In the genomic region with DNA sequence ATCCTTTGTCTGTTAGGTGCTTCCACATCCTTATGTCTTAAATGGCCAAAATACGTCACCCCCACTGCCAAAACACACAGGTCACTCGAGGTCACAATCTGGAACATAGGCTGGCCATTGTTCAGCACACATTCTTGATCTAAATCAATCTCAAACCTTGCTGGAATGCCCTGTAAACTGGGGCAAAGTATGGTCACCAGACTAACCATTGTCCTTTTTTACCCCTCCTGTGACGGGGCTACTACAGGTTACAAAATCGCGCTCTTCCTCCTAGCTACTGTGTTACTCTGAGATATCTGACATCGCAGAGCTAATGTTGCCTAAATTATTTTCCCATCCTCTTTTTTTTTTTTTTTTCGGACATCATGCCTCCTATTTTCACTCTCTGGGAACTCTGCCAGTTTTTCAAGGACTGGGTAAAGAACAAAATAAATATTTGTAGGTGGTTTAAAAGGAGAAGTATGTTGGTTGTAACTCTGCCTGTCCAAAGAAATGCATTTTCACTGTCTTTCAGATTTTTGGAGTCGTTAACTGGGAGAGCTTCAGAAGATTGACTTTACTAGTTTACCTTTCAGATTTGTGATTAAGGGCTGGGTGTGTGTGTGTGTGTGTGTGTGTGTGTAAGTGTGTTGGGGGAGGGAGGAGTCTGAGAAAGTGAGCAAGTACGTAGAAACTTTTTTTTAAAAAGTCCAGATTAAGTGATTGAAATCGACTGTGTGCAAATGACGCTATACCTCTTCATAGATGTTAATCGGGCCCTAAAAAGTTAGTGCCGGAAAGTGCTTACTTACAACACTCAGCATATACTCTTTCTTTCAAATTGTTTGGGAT, we compare ENCODE assay signal across 8 cellular contexts. TPM values are rescaled to one million over a fixed set of nuclear protein-coding genes. Genes with fewer than 3 reads are reported as not detected.
A peak's percentile ranks its signal among the peaks of the same experiment; 100 is the strongest.
DNase-seq lines count a peak whose midpoint lies in the region; ATAC-seq and TF ChIP-seq lines count a peak whose summit lies in the region.

No MANE protein-coding gene starts in this region.

- H3K27ac ChIP-seq in cardiac muscle cell = peak overlapping the region; percentile 97

- H3K9me3 Mint-ChIP-seq in activated naive CD4-positive, alpha-beta T cell treated with anti-CD3 and anti-CD28 coated beads, Interleukin-2, amount 10 ng/mL, durations not matched to agents 7 days and 5 days = no peaks in the 10 kb centered on the region

- peaks cover 36% of the 10 kb centered on the region for H3K4me1 ChIP-seq in cardiac muscle cell (ENCODE audit: low read depth)

- in situ Hi-C loops in SK-MEL-5 (cut with HindIII; ENCODE audit: low pct_unique_long_range_greater_than_20kb, low sequenced_read_pairs) = no loop called here

- peaks cover 12% of the 10 kb centered on the region for H3K4me1 Mint-ChIP-seq in activated naive CD4-positive, alpha-beta T cell treated with anti-CD3 and anti-CD28 coated beads, Interleukin-2, amount 10 ng/mL, durations not matched to agents 7 days and 5 days

- H3K4me3 ChIP-seq in cardiac muscle cell = peak overlapping the region; percentile 36

- TF ChIP-seq CTCF in cardiac muscle cell (IDR thresholded peaks at IDR 0.05; ENCODE audit: low read depth, low read length) = no peak

- CTCF ChIA-PET in activated naive CD4-positive, alpha-beta T cell treated with anti-CD3 and anti-CD28 coated beads, Interleukin-2, amount 10 ng/mL, durations not matched to agents 7 days and 5 days (lab: Charles Lee) = interaction anchor here (0.6 kb wide), 1 partner anchor 930 kb away, joined by 3 read pairs; no protein-coding TSS in a partner anchor

- peaks cover 40% of the 10 kb centered on the region for H3K27me3 Mint-ChIP-seq in activated naive CD4-positive, alpha-beta T cell treated with anti-CD3 and anti-CD28 coated beads, Interleukin-2, amount 10 ng/mL, durations not matched to agents 7 days and 5 days

- no peaks in the 10 kb centered on the region for H3K9me3 ChIP-seq in cardiac muscle cell (ENCODE audit: low read depth)

- no peaks in the 10 kb centered on the region for H3K27me3 ChIP-seq in cardiac muscle cell

- DNase-seq in H4 (ENCODE audit: low spot score) (peak; percentile 18), SK-MEL-5 (ENCODE audit: low read depth, low spot score) (peak; percentile 85), cardiac muscle cell (ENCODE audit: low read depth in 1 of 2, low spot score in 1 of 2) (peak; percentile 19 to 65), renal cortical epithelial cell (ENCODE audit: low read depth) (peak; percentile 39), NCI-H524 (lab: John Stamatoyannopoulos, UW) (no peak), T1000 (lab: John Stamatoyannopoulos, UW) (no peak)
- no peak for DNase-seq in activated naive CD4-positive, alpha-beta T cell treated with anti-CD3 and anti-CD28 coated beads, Interleukin-2, amount 10 ng/mL, durations not matched to agents 7 days and 5 days

- no peaks in the 10 kb centered on the region for H3K36me3 ChIP-seq in cardiac muscle cell

- ATAC-seq in HG02981 (IDR thresholded peaks at IDR 0.05; ENCODE audit: unreplicated experiment) = no peak

- H3K27ac Mint-ChIP-seq in activated naive CD4-positive, alpha-beta T cell treated with anti-CD3 and anti-CD28 coated beads, Interleukin-2, amount 10 ng/mL, durations not matched to agents 7 days and 5 days = no peak overlapping the region

- no peaks in the 10 kb centered on the region for H3K36me3 Mint-ChIP-seq in activated naive CD4-positive, alpha-beta T cell treated with anti-CD3 and anti-CD28 coated beads, Interleukin-2, amount 10 ng/mL, durations not matched to agents 7 days and 5 days

- H3K4me3 Mint-ChIP-seq in activated naive CD4-positive, alpha-beta T cell treated with anti-CD3 and anti-CD28 coated beads, Interleukin-2, amount 10 ng/mL, durations not matched to agents 7 days and 5 days = no peak overlapping the region

RNA-seq across cellular contexts. Expression of gene KIAA1217, which starts 0.9 kb away (rescaled TPM):
- 2.5 and 5.2 TPM in 2 replicates for total RNA-seq in H4 (2014; rRNA removed; shearing (Covaris generic))
- total RNA-seq in SK-MEL-5 (2014; rRNA removed; shearing (Covaris generic)) = 1.5 and 3.7 TPM in 2 replicates
- 5.7 and 6.4 TPM in 2 replicates for polyA plus RNA-seq in SK-MEL-5 (2015; cell fraction: cytosol; rRNA removed)
- polyA plus RNA-seq in SK-MEL-5 (2015; cell fraction: nucleus; rRNA removed) = 3.0 and 10.0 TPM in 2 replicates
- 9.8 and 23.1 TPM in 2 replicates for total RNA-seq in cardiac muscle cell
- 8.9 and 13.3 TPM in 2 replicates for polyA plus RNA-seq in cardiac muscle cell
- 6.9 and 33.3 TPM in 2 replicates for total RNA-seq in renal cortical epithelial cell

Comparison
In these comparisons a context has a peak if more than half of its experiments do, and no peak if none do; other contexts are left out.
1. DNase-seq: peak in H4 (single experiment), SK-MEL-5 (single experiment), cardiac muscle cell (2 of 2) and renal cortical epithelial cell (single experiment); none in NCI-H524 (0 of 2), T1000 (single experiment) and activated naive CD4-positive, alpha-beta T cell treated with anti-CD3 and anti-CD28 coated beads, Interleukin-2, amount 10 ng/mL, durations not matched to agents 7 days and 5 days (single experiment).